23 cellular contexts compared by ENCODE assay signal in genomic region chr3:123290962-123291361, GRCh38.
A peak's percentile ranks its signal among the peaks of the same experiment; 100 is the strongest.
DNase-seq lines count a peak whose midpoint lies in the region; ATAC-seq and TF ChIP-seq lines count a peak whose summit lies in the region.
"Had no signal": no experiment of that assay in that cellular context is flagged by ENCODE, and none has a peak within 500 bp of the region (broad histone marks: within the 10 kb centered on the region; RNA-seq: fewer than 3 reads in every experiment).

No MANE protein-coding gene starts in this region.

- no peak overlapping the region for H3K4me2 ChIP-seq in neuronal stem cell (ENCODE audit: insufficient read depth, low read length, poor library complexity, severe bottlenecking)
- H3K4me2 ChIP-seq: KMS-11, PC-9 had no signal

- H2BK12ac ChIP-seq in neuronal stem cell (ENCODE audit: low read length), result no peak overlapping the region

- CTCF ChIA-PET in CD4-positive, alpha-beta T cell (lab: Charles Lee), result no interaction called here

- TF ChIP-seq POLR2A in testis (IDR thresholded peaks at IDR 0.05), result no peak

- no peaks in the 10 kb centered on the region for H3K4me1 ChIP-seq in neuronal stem cell (ENCODE audit: control insufficient read depth in 2 of 2, insufficient read depth in 1 of 2, low read depth in 1 of 2, low read length in 2 of 2)
- no peaks in the 10 kb centered on the region for H3K4me1 ChIP-seq in testis

- ATAC-seq in GM19035 (IDR thresholded peaks at IDR 0.05; ENCODE audit: unreplicated experiment), result no peak
- ATAC-seq in CD4-positive, alpha-beta T cell (ENCODE audit: poor library complexity), result no peak
- ATAC-seq: CD8-positive, alpha-beta T cell; HCT116 had no signal

- peak overlapping the region; percentile 6 for H3K27ac ChIP-seq in caudate nucleus (ENCODE audit: low read depth, low read length)
- no peak overlapping the region for H3K27ac ChIP-seq in neuronal stem cell (replicated peaks; ENCODE audit: low read length)
- no peak overlapping the region for H3K27ac ChIP-seq in testis
- no peak overlapping the region for H3K27ac ChIP-seq in CD4-positive, alpha-beta T cell (ENCODE audit: low read depth, low read length)
- H3K27ac ChIP-seq: BLaER1, GM23248, KMS-11, PC-9 had no signal

- H3K36me3 ChIP-seq in H7 (replicated peaks; ENCODE audit: control insufficient read depth, insufficient read depth, low read length) (no peaks in the 10 kb centered on the region), neuronal stem cell (replicated peaks in 1 of 2; ENCODE audit: control insufficient read depth in 2 of 2, insufficient read depth in 2 of 2, low read length in 2 of 2) (no peaks in the 10 kb centered on the region), testis (ENCODE audit: low read depth, missing control alignments) (no peaks in the 10 kb centered on the region)

- H3K9me3 Mint-ChIP-seq in CD4-positive, alpha-beta T cell, result no peaks in the 10 kb centered on the region
- H3K9me3 Mint-ChIP-seq: CD8-positive, alpha-beta T cell had no signal

- H3K9ac ChIP-seq in neuronal stem cell (ENCODE audit: low read depth, low read length, poor library complexity), result no peak overlapping the region
- H3K9ac ChIP-seq: BLaER1, GM23248, KMS-11 had no signal

- H3K27me3 Mint-ChIP-seq in CD4-positive, alpha-beta T cell, result peaks cover 12% of the 10 kb centered on the region

- H2AFZ ChIP-seq in neuronal stem cell (ENCODE audit: low read length), result no peak overlapping the region
- H2AFZ ChIP-seq: GM23248, PC-9 had no signal

- H2BK120ac ChIP-seq in neuronal stem cell (ENCODE audit: low read depth, low read length), result no peak overlapping the region

- no peaks in the 10 kb centered on the region for H3K36me3 Mint-ChIP-seq in CD4-positive, alpha-beta T cell (ENCODE audit: low read depth)
- H3K36me3 Mint-ChIP-seq: CD8-positive, alpha-beta T cell had no signal

- intact Hi-C loops in testis (cut with DNase I; ENCODE audit: low total_unique reads), result no loop called here
- intact Hi-C loops in CD4-positive, alpha-beta T cell (cut with DNase I, micrococcal nuclease), result no loop called here

- DNase-seq in H7 (peak; percentile 47), caudate nucleus (lab: John Stamatoyannopoulos, UW) (no peak), neuronal stem cell (ENCODE audit: low spot score) (no peak), testis (peak; percentile 10), HUDEP-2 (lab: John Stamatoyannopoulos, UW; ENCODE audit: unreplicated experiment in 76 of 76) (no peak)
- no peak for DNase-seq in CD4-positive, alpha-beta T cell
- DNase-seq: DMS153, GM23248, IMR-90, NCI-H1092 treated with DMSO at 0.1 percent for 48 hours, NCI-H146, NCI-H2029, NCI-H226, NCI-H510A treated with DMSO at 0.1 percent for 48 hours, NCI-H748 treated with DMSO at 0.1 percent for 48 hours, PC-9, RPMI8226, SHP77 had no signal

- no peak overlapping the region for H3K4ac ChIP-seq in neuronal stem cell (ENCODE audit: low read length)

- no peak overlapping the region for H3K4me3 Mint-ChIP-seq in CD4-positive, alpha-beta T cell
- H3K4me3 Mint-ChIP-seq: CD8-positive, alpha-beta T cell had no signal

- POLR2A ChIA-PET in CD4-positive, alpha-beta T cell (lab: Charles Lee), result no interaction called here

- WGBS in neuronal stem cell (ENCODE audit: extremely low coverage in 2 of 2, insufficient read length in 2 of 2, insufficient replicate concordance in 1 of 2), 2 donors, result no CpG with 5 or more reads among the region's 23 CpGs
- WGBS in testis, 2 donors, result 92% methylated on average over 18 to 23 of the region's 23 CpGs

- peaks cover 2% of the 10 kb centered on the region for H3K79me1 ChIP-seq in neuronal stem cell (ENCODE audit: low read depth, low read length)

- no peak overlapping the region for H3K18ac ChIP-seq in neuronal stem cell (ENCODE audit: low read length)

- no peaks in the 10 kb centered on the region for H3K27me3 ChIP-seq in H7 (ENCODE audit: control insufficient read depth, insufficient read depth, low read length)
- peaks cover 0 to 16% (median 2%) of the 10 kb centered on the region in 3 experiments for H3K27me3 ChIP-seq in neuronal stem cell (ENCODE audit: control insufficient read depth in 3 of 3, insufficient read depth in 3 of 3, low read depth in 1 of 3, low read length in 3 of 3)
- H3K27me3 ChIP-seq in testis, result no peaks in the 10 kb centered on the region
- H3K27me3 ChIP-seq in CD4-positive, alpha-beta T cell (ENCODE audit: control insufficient read depth, insufficient read depth, low read length), result no peaks in the 10 kb centered on the region
- H3K27me3 ChIP-seq: BLaER1 had no signal

- H2AK5ac ChIP-seq in neuronal stem cell (ENCODE audit: low read depth, low read length), result no peak overlapping the region

- no peak overlapping the region for H3K14ac ChIP-seq in neuronal stem cell (ENCODE audit: low read length)

- H3K4me3 ChIP-seq in H7 (ENCODE audit: insufficient read depth, low read depth, low read length) (no peak overlapping the region), neuronal stem cell (ENCODE audit: low read length in 2 of 2) (no peak overlapping the region), testis (no peak overlapping the region)
- H3K4me3 ChIP-seq: BLaER1, GM23248, PC-9 had no signal

- peak overlapping the region; percentile 46 for H3K23ac ChIP-seq in neuronal stem cell (ENCODE audit: low read depth, low read length, poor library complexity)

- no peak overlapping the region for H4K8ac ChIP-seq in neuronal stem cell (ENCODE audit: low read depth, low read length)

- H2BK5ac ChIP-seq in neuronal stem cell (ENCODE audit: low read length), result no peak overlapping the region

- H2BK15ac ChIP-seq in neuronal stem cell (ENCODE audit: low read length), result no peak overlapping the region

- TF ChIP-seq CTCF in testis (IDR thresholded peaks at IDR 0.05), result no peak
- no peak for TF ChIP-seq CTCF in CD4-positive, alpha-beta T cell (IDR thresholded peaks at IDR 0.05)

- H3K4me1 Mint-ChIP-seq in CD4-positive, alpha-beta T cell (ENCODE audit: low read depth), result no peaks in the 10 kb centered on the region

- H3K9me3 ChIP-seq in neuronal stem cell (replicated peaks in 1 of 2; ENCODE audit: control insufficient read depth in 2 of 2, insufficient read depth in 1 of 2, low read depth in 1 of 2, low read length in 2 of 2) (no peaks in the 10 kb centered on the region), testis (no peaks in the 10 kb centered on the region)
- H3K9me3 ChIP-seq in CD4-positive, alpha-beta T cell (ENCODE audit: control insufficient read depth, low read length), result no peaks in the 10 kb centered on the region
- H3K9me3 ChIP-seq: BLaER1 had no signal

- H3K27ac Mint-ChIP-seq in CD4-positive, alpha-beta T cell, result no peak overlapping the region
- H3K27ac Mint-ChIP-seq: CD8-positive, alpha-beta T cell had no signal

- H4K91ac ChIP-seq in neuronal stem cell (ENCODE audit: low read depth, low read length, poor library complexity), result no peak overlapping the region

Comparison
In these comparisons a context has a peak if more than half of its experiments do, and no peak if none do; other contexts are left out.
1. DNase-seq: peak in H7 (single experiment) and testis (single experiment); none in caudate nucleus (0 of 61), neuronal stem cell (single experiment), HUDEP-2 (0 of 76) and CD4-positive, alpha-beta T cell (0 of 10).